In the genomic region with DNA sequence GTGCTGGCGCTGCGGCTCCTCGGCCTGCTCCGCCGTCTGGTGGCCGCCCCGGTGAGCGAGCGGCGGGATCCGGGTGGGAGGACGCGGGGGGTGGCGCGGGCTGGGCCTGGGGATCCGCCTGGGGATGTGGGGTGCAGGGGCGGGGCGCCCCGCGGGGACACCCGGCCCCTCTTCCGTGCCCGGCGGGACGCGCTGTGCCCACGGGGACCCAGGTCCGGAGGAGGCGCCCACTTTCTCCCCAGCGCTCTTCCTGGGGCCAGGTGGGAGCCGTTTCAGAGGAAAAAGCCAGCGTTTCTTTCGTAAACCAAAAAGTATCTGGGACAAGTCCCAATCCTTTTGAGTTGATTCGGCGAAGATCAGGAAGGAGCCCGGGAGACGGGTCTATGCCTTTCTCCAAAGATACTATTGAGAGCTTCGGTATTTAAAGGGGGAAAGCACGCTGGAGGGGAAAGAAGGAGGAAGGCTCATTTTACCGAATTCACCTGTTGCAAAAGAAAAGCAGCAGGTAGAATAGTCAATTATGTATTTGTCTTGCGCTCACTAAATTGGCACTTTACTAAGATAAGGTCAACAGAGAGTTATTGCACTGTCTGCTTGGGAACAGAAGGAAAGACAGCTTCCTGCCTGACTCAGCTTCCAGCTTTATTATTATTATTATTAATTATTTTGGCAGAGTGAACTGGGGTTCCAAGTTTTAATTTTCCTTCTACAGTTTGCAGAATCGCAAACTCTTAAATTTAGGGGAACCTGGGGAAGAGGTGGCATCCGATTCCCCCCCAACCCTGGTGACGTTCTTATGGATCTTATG, we compare ENCODE assay signal across 8 cellular contexts.
DNase-seq lines count a peak whose midpoint lies in the region; ATAC-seq and TF ChIP-seq lines count a peak whose summit lies in the region.

No MANE protein-coding gene starts in this region.

- 0 out of 2 replicates have a peak, but pooled peaks cover 4% of the 10 kb centered on the region for H3K9me2 ChIP-seq in GM23338 (ENCODE audit: insufficient read depth)
- no peaks in the 10 kb centered on the region for H3K9me2 ChIP-seq in SK-N-SH

- no peaks in the 10 kb centered on the region for H3K9me3 ChIP-seq in CD4-positive, alpha-beta T cell (ENCODE audit: control insufficient read depth, low read length)
- H3K9me3 ChIP-seq in SK-N-SH (no peaks in the 10 kb centered on the region), right atrium auricular region (no peaks in the 10 kb centered on the region)

- under 1% methylated on average over 14 of the region's 44 CpGs for WGBS in SK-N-SH (ENCODE audit: low lambda C conversion rate)

- peak overlapping the region; percentile 89 for H3K4me3 Mint-ChIP-seq in CD4-positive, alpha-beta T cell
- peak overlapping the region; percentile 90 for H3K4me3 Mint-ChIP-seq in GM23338

- H3K27me3 Mint-ChIP-seq in CD4-positive, alpha-beta T cell, result no peaks in the 10 kb centered on the region
- H3K27me3 Mint-ChIP-seq in GM23338 (ENCODE audit: insufficient read depth, low read depth, poor library complexity), result peaks cover 7% of the 10 kb centered on the region

- peaks cover 19% of the 10 kb centered on the region; the same call in 1 of the 2 replicates for H3K4me1 ChIP-seq in GM23338 (ENCODE audit: insufficient read depth)
- H3K4me1 ChIP-seq in SK-N-SH (ENCODE audit: control insufficient read depth in 1 of 2, insufficient read depth in 2 of 2, low read depth in 1 of 2, low read length in 1 of 2), result no peaks in the 10 kb centered on the region
- H3K4me1 ChIP-seq in right atrium auricular region, result peaks cover 0 to 19% of the 10 kb centered on the region in 2 donors

- H3K27ac ChIP-seq in CD4-positive, alpha-beta T cell (ENCODE audit: low read depth, low read length), result peak overlapping the region; percentile 43
- H3K27ac ChIP-seq in GM23338 (ENCODE audit: low read depth), result peak overlapping the region; percentile 88
- H3K27ac ChIP-seq in SK-N-SH (ENCODE audit: low read depth in 2 of 2, low read length in 1 of 2), result peak overlapping the region in 1 of 2 experiments; percentile 65; a peak in 1 of 4 replicates
- peak overlapping the region; percentile 74 to 81 for H3K27ac ChIP-seq in right atrium auricular region
- peak overlapping the region; percentile 73 to 95 (median 88) for H3K27ac ChIP-seq in skin epidermis

- peaks cover 25% of the 10 kb centered on the region for H3K79me2 ChIP-seq in GM23338 (replicated peaks; ENCODE audit: insufficient read depth)
- peaks cover 16% of the 10 kb centered on the region for H3K79me2 ChIP-seq in SK-N-SH (ENCODE audit: insufficient read depth)

- no peak for ATAC-seq in CD4-positive, alpha-beta T cell (ENCODE audit: poor library complexity)
- ATAC-seq in GM23338 (peak; percentile 11), HG03135 (IDR thresholded peaks at IDR 0.05; ENCODE audit: unreplicated experiment) (no peak), HG02981 (IDR thresholded peaks at IDR 0.05; ENCODE audit: unreplicated experiment) (no peak)

- POLR2A ChIA-PET in CD4-positive, alpha-beta T cell (lab: Charles Lee), result no interaction called here
- POLR2A ChIA-PET in SK-N-SH (lab: Yijun Ruan, JAX), result no interaction called here

- peak overlapping the region; percentile 90 for H3K4me2 ChIP-seq in GM23338
- peak overlapping the region; percentile 80 for H3K4me2 ChIP-seq in SK-N-SH

- H3F3A ChIP-seq in GM23338 (replicated peaks; ENCODE audit: low read depth) (peaks cover 19% of the 10 kb centered on the region; the same call in 1 of the 2 replicates), SK-N-SH (replicated peaks; ENCODE audit: insufficient read depth) (no peaks in the 10 kb centered on the region)

- intact Hi-C loops in CD4-positive, alpha-beta T cell (cut with DNase I, micrococcal nuclease), result loop anchor here (2.0 to 10.0 kb wide), 7 partner anchors 17 to 1217 kb away; a partner anchor contains a TSS

- H4K20me1 ChIP-seq in GM23338 (replicated peaks; ENCODE audit: insufficient read depth) (0 out of 2 replicates have a peak, but pooled peaks cover 3% of the 10 kb centered on the region), SK-N-SH (ENCODE audit: insufficient read depth) (no peaks in the 10 kb centered on the region)

- H3K9ac ChIP-seq in SK-N-SH, result peak overlapping the region; percentile 65; the same call in 1 of the 2 replicates

- H2AFZ ChIP-seq in GM23338 (peak overlapping the region; percentile 33), SK-N-SH (ENCODE audit: low read depth) (peak overlapping the region; percentile 67; the same call in 1 of the 2 replicates)

- H3K4me3 ChIP-seq in GM23338 (peak overlapping the region; percentile 76), SK-N-SH (ENCODE audit: low read depth in 2 of 2, low read length in 1 of 2) (peak overlapping the region; percentile 58 to 76), right atrium auricular region (peak overlapping the region; percentile 71 to 81), skin epidermis (peak overlapping the region; percentile 61 to 85 (median 78))

- TF ChIP-seq CTCF in CD4-positive, alpha-beta T cell (IDR thresholded peaks at IDR 0.05), result no peak
- TF ChIP-seq CTCF in GM23338 (conservative IDR thresholded peaks at IDR 0.05; ENCODE audit: low read depth in 2 of 2) (no peak), SK-N-SH (IDR thresholded peaks at IDR 0.05) (0 out of 2 replicates have a peak, but pooled peaks have one; percentile 10), right atrium auricular region (IDR thresholded peaks at IDR 0.05) (peak in 1 of 2 donors; percentile 52)

- peak overlapping the region; percentile 3 for H3K27ac Mint-ChIP-seq in CD4-positive, alpha-beta T cell
- peak overlapping the region; percentile 43; the same call in 1 of the 2 replicates for H3K27ac Mint-ChIP-seq in GM23338

- no peak for TF ChIP-seq RAD21 in SK-N-SH (IDR thresholded peaks at IDR 0.05; ENCODE audit: low read length)

- TF ChIP-seq EP300 in SK-N-SH (IDR thresholded peaks at IDR 0.05; ENCODE audit: borderline replicate concordance in 1 of 2, low read depth in 1 of 2, low read length in 1 of 2), result no peak

- no peaks in the 10 kb centered on the region for H3K9me3 Mint-ChIP-seq in CD4-positive, alpha-beta T cell
- H3K9me3 Mint-ChIP-seq in GM23338, result peaks cover 4% of the 10 kb centered on the region; the same call in 1 of the 3 replicates

- H3K4me1 Mint-ChIP-seq in CD4-positive, alpha-beta T cell (ENCODE audit: low read depth), result peaks cover 57% of the 10 kb centered on the region
- peaks cover 18% of the 10 kb centered on the region; the same call in 2 of the 3 replicates for H3K4me1 Mint-ChIP-seq in GM23338

- H3K27me3 ChIP-seq in CD4-positive, alpha-beta T cell (ENCODE audit: control insufficient read depth, insufficient read depth, low read length), result no peaks in the 10 kb centered on the region
- H3K27me3 ChIP-seq in GM23338 (ENCODE audit: insufficient read depth), result peaks cover 5% of the 10 kb centered on the region; the same call in 1 of the 2 replicates
- H3K27me3 ChIP-seq in SK-N-SH (ENCODE audit: insufficient read depth), result no peaks in the 10 kb centered on the region; the same call in 1 of the 2 replicates
- H3K27me3 ChIP-seq in right atrium auricular region, result no peaks in the 10 kb centered on the region

- H3K36me3 ChIP-seq in GM23338 (ENCODE audit: insufficient read depth) (0 out of 2 replicates have a peak, but pooled peaks cover 6% of the 10 kb centered on the region), SK-N-SH (replicated peaks in 1 of 2; ENCODE audit: control insufficient read depth in 1 of 2, insufficient read depth in 2 of 2, low read length in 1 of 2) (peaks cover 0 to 3% of the 10 kb centered on the region in 2 experiments), right atrium auricular region (no peaks in the 10 kb centered on the region)

- CTCF ChIA-PET in CD4-positive, alpha-beta T cell (lab: Charles Lee), result no interaction called here
- CTCF ChIA-PET in SK-N-SH (lab: Yijun Ruan, JAX), result no interaction called here

- DNase-seq in CD4-positive, alpha-beta T cell, result no peak
- DNase-seq in GM23338 (ENCODE audit: low spot score), result peak; percentile 58
- no peak for DNase-seq in SK-N-SH
- DNase-seq in right atrium auricular region (ENCODE audit: low spot score), result no peak
- DNase-seq in GM03348 (ENCODE audit: low spot score), result no peak

- H3K36me3 Mint-ChIP-seq in CD4-positive, alpha-beta T cell (ENCODE audit: low read depth), result peaks cover 37% of the 10 kb centered on the region
- peaks cover 31% of the 10 kb centered on the region for H3K36me3 Mint-ChIP-seq in GM23338 (ENCODE audit: low read depth)

TF ChIP-seq in GM23338, 12 proteins besides CTCF, POLR2A, EP300 and RAD21 (continues in another document):
- TF ChIP-seq JUNB (IDR thresholded peaks at IDR 0.05; ENCODE audit: unreplicated experiment) (no peak), CREB1 (CRISPR knock-in tag; IDR thresholded peaks at IDR 0.05; ENCODE audit: low read depth) (no peak), ZNF114 (CRISPR knock-in tag; IDR thresholded peaks at IDR 0.05) (no peak), EZH2 (IDR thresholded peaks at IDR 0.05; ENCODE audit: low read depth, unreplicated experiment) (no peak)
- TF ChIP-seq, protein P1, sequence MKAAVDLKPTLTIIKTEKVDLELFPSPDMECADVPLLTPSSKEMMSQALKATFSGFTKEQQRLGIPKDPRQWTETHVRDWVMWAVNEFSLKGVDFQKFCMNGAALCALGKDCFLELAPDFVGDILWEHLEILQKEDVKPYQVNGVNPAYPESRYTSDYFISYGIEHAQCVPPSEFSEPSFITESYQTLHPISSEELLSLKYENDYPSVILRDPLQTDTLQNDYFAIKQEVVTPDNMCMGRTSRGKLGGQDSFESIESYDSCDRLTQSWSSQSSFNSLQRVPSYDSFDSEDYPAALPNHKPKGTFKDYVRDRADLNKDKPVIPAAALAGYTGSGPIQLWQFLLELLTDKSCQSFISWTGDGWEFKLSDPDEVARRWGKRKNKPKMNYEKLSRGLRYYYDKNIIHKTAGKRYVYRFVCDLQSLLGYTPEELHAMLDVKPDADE (IDR thresholded peaks at IDR 0.05), result no peak

TF ChIP-seq in SK-N-SH, 30 proteins besides CTCF, POLR2A, EP300 and RAD21 (continues in another document):
- TF ChIP-seq, protein P2, sequence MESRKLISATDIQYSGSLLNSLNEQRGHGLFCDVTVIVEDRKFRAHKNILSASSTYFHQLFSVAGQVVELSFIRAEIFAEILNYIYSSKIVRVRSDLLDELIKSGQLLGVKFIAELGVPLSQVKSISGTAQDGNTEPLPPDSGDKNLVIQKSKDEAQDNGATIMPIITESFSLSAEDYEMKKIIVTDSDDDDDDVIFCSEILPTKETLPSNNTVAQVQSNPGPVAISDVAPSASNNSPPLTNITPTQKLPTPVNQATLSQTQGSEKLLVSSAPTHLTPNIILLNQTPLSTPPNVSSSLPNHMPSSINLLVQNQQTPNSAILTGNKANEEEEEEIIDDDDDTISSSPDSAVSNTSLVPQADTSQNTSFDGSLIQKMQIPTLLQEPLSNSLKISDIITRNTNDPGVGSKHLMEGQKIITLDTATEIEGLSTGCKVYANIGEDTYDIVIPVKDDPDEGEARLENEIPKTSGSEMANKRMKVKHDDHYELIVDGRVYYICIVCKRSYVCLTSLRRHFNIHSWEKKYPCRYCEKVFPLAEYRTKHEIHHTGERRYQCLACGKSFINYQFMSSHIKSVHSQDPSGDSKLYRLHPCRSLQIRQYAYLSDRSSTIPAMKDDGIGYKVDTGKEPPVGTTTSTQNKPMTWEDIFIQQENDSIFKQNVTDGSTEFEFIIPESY (IDR thresholded peaks at IDR 0.05; ENCODE audit: borderline replicate concordance, low read depth), result no peak
- TF ChIP-seq SIN3A (IDR thresholded peaks at IDR 0.05; ENCODE audit: borderline replicate concordance, low read depth, low read length), result no peak
